Comparison of ENCODE assay signal across 8 cellular contexts in genomic region chr17:42698736-42699414, GRCh38. TPM values are rescaled to one million over a fixed set of nuclear protein-coding genes. Genes with fewer than 3 reads are reported as not detected.
DNase-seq lines count a peak whose midpoint lies in the region; ATAC-seq and TF ChIP-seq lines count a peak whose summit lies in the region.

No MANE protein-coding gene starts in this region.

- H3K27me3 Mint-ChIP-seq in CD4-positive, CD25-positive, alpha-beta regulatory T cell = no peaks in the 10 kb centered on the region
- H3K27me3 Mint-ChIP-seq in mesothelial cell of epicardium (ENCODE audit: low read depth) = no peaks in the 10 kb centered on the region
- no peaks in the 10 kb centered on the region for H3K27me3 Mint-ChIP-seq in activated CD4-positive, alpha-beta T cell treated with anti-CD3 and anti-CD28 coated beads, Interleukin-2, amount 10 ng/mL, durations not matched to agents 24 days and 14 days

- in situ Hi-C loops in G401 (cut with HindIII; ENCODE audit: low sequenced_read_pairs) = no loop called here

- no peak for DNase-seq in CD4-positive, CD25-positive, alpha-beta regulatory T cell
- DNase-seq in MG63 = peak; percentile 72
- DNase-seq in dedifferentiated amniotic fluid mesenchymal stem cell (ENCODE audit: extremely low spot score) = peak; percentile 39
- DNase-seq in mesothelial cell of epicardium (ENCODE audit: low spot score in 2 of 2, unreplicated experiment in 2 of 2) = no peak
- no peak for DNase-seq in G401 (ENCODE audit: low spot score)
- no peak for DNase-seq in foreskin keratinocyte
- DNase-seq in activated CD4-positive, alpha-beta T cell treated with anti-CD3 and anti-CD28 coated beads, Interleukin-2, amount 10 ng/mL, durations not matched to agents 24 days and 14 days = no peak
- DNase-seq in NCI-H69 (lab: John Stamatoyannopoulos, UW) = no peak

- no peak overlapping the region for H3K4me3 ChIP-seq in CD4-positive, CD25-positive, alpha-beta regulatory T cell (ENCODE audit: low read depth, low read length)
- no peak overlapping the region for H3K4me3 ChIP-seq in MG63

- H3K4me3 Mint-ChIP-seq in CD4-positive, CD25-positive, alpha-beta regulatory T cell = no peak overlapping the region
- no peak overlapping the region for H3K4me3 Mint-ChIP-seq in mesothelial cell of epicardium
- no peak overlapping the region for H3K4me3 Mint-ChIP-seq in activated CD4-positive, alpha-beta T cell treated with anti-CD3 and anti-CD28 coated beads, Interleukin-2, amount 10 ng/mL, durations not matched to agents 24 days and 14 days

- no peaks in the 10 kb centered on the region for H3K9me3 ChIP-seq in CD4-positive, CD25-positive, alpha-beta regulatory T cell (ENCODE audit: control insufficient read depth in 2 of 2, low read length in 2 of 2)
- H3K9me3 ChIP-seq in MG63 = no peaks in the 10 kb centered on the region

- peaks cover 60% of the 10 kb centered on the region for H3K36me3 ChIP-seq in CD4-positive, CD25-positive, alpha-beta regulatory T cell (ENCODE audit: control insufficient read depth, insufficient read depth, low read length)
- peaks cover 10% of the 10 kb centered on the region for H3K36me3 ChIP-seq in MG63

- no peaks in the 10 kb centered on the region for H3K9me3 Mint-ChIP-seq in CD4-positive, CD25-positive, alpha-beta regulatory T cell
- H3K9me3 Mint-ChIP-seq in mesothelial cell of epicardium = no peaks in the 10 kb centered on the region
- no peaks in the 10 kb centered on the region for H3K9me3 Mint-ChIP-seq in activated CD4-positive, alpha-beta T cell treated with anti-CD3 and anti-CD28 coated beads, Interleukin-2, amount 10 ng/mL, durations not matched to agents 24 days and 14 days

- TF ChIP-seq CTCF in mesothelial cell of epicardium (IDR thresholded peaks at IDR 0.05; ENCODE audit: unreplicated experiment) (no peak), foreskin keratinocyte (conservative IDR thresholded peaks at IDR 0.05) (no peak)

- H3K36me3 Mint-ChIP-seq in CD4-positive, CD25-positive, alpha-beta regulatory T cell = peaks cover 40% of the 10 kb centered on the region
- H3K36me3 Mint-ChIP-seq in mesothelial cell of epicardium = peaks cover 19% of the 10 kb centered on the region
- peaks cover 26% of the 10 kb centered on the region for H3K36me3 Mint-ChIP-seq in activated CD4-positive, alpha-beta T cell treated with anti-CD3 and anti-CD28 coated beads, Interleukin-2, amount 10 ng/mL, durations not matched to agents 24 days and 14 days (ENCODE audit: low read depth)

- no peaks in the 10 kb centered on the region for H3K27me3 ChIP-seq in CD4-positive, CD25-positive, alpha-beta regulatory T cell (ENCODE audit: control insufficient read depth, insufficient read depth, low read length)
- no peaks in the 10 kb centered on the region for H3K27me3 ChIP-seq in MG63
- H3K27me3 ChIP-seq in foreskin keratinocyte = no peaks in the 10 kb centered on the region

- intact Hi-C loops in activated CD4-positive, alpha-beta T cell treated with anti-CD3 and anti-CD28 coated beads, Interleukin-2, amount 10 ng/mL, durations not matched to agents 24 days and 14 days (cut with micrococcal nuclease) = no loop called here

- peak overlapping the region in 2 of 3 donors; percentile 56 to 59 for H3K27ac Mint-ChIP-seq in CD4-positive, CD25-positive, alpha-beta regulatory T cell
- H3K27ac Mint-ChIP-seq in mesothelial cell of epicardium = peak overlapping the region; percentile 22
- no peak overlapping the region for H3K27ac Mint-ChIP-seq in activated CD4-positive, alpha-beta T cell treated with anti-CD3 and anti-CD28 coated beads, Interleukin-2, amount 10 ng/mL, durations not matched to agents 24 days and 14 days

- H3K4me1 ChIP-seq in CD4-positive, CD25-positive, alpha-beta regulatory T cell (ENCODE audit: control insufficient read depth, insufficient read depth, low read length, poor library complexity, severe bottlenecking) = peaks cover 5% of the 10 kb centered on the region
- no peaks in the 10 kb centered on the region for H3K4me1 ChIP-seq in foreskin keratinocyte

- H3K4me1 Mint-ChIP-seq in CD4-positive, CD25-positive, alpha-beta regulatory T cell = peaks cover 0 to 10% (median 5%) of the 10 kb centered on the region in 4 donors
- peaks cover 8% of the 10 kb centered on the region for H3K4me1 Mint-ChIP-seq in mesothelial cell of epicardium
- peaks cover under 1% of the 10 kb centered on the region for H3K4me1 Mint-ChIP-seq in activated CD4-positive, alpha-beta T cell treated with anti-CD3 and anti-CD28 coated beads, Interleukin-2, amount 10 ng/mL, durations not matched to agents 24 days and 14 days

- no peak overlapping the region for H3K27ac ChIP-seq in CD4-positive, CD25-positive, alpha-beta regulatory T cell (ENCODE audit: insufficient read depth, low read length, poor library complexity, severe bottlenecking)
- no peak overlapping the region for H3K27ac ChIP-seq in foreskin keratinocyte

- no peak for ATAC-seq in CD4-positive, CD25-positive, alpha-beta regulatory T cell (ENCODE audit: low read depth in 2 of 2)
- ATAC-seq in foreskin keratinocyte = no peak

RNA-seq across cellular contexts. Expression of gene CNTNAP1, which starts 16.5 kb away (rescaled TPM):
- 54.9 TPM for total RNA-seq in CD4-positive, CD25-positive, alpha-beta regulatory T cell
- 1 to 10 TPM in 3 of 4 donors, under 1 TPM in 1; 0.94 to 1.7 (median 1.4) TPM for polyA plus RNA-seq in CD4-positive, CD25-positive, alpha-beta regulatory T cell
- total RNA-seq in MG63 (2014; rRNA removed; shearing (Covaris generic); ENCODE audit: low replicate concordance) = 9.2 and 9.3 TPM in 2 replicates
- total RNA-seq in mesothelial cell of epicardium (20.5 to 23.1 TPM (median 20.9 TPM) in 3 replicates), foreskin keratinocyte (7.5 and 8.7 TPM in 2 replicates)
- total RNA-seq in G401 (2014; rRNA removed; shearing (Covaris generic)) = 11.4 and 13.3 TPM in 2 replicates
- polyA plus RNA-seq in foreskin keratinocyte = 3.9 and 4.0 TPM in 2 replicates
- total RNA-seq in activated CD4-positive, alpha-beta T cell treated with anti-CD3 and anti-CD28 coated beads, Interleukin-2, amount 10 ng/mL, durations not matched to agents 24 days and 14 days = 3.0 and 3.2 TPM in 2 replicates

RNA-seq across cellular contexts. Expression of gene CCR10, which starts 17.2 kb away (rescaled TPM):
- 20.6 TPM for total RNA-seq in CD4-positive, CD25-positive, alpha-beta regulatory T cell
- polyA plus RNA-seq in CD4-positive, CD25-positive, alpha-beta regulatory T cell = 100 to 1,000 TPM in 1 of 4 donors, 10 to 100 TPM in 3; 45.2 to 133 (median 63.9) TPM
- total RNA-seq in MG63 (2014; rRNA removed; shearing (Covaris generic); ENCODE audit: low replicate concordance) = 5.7 TPM in 1 of 2 replicates, not detected in the other
- total RNA-seq in mesothelial cell of epicardium = 2.0 to 2.3 TPM (median 2.1 TPM) in 3 replicates
- total RNA-seq in G401 (2014; rRNA removed; shearing (Covaris generic)) = 20.1 and 24.2 TPM in 2 replicates
- 0.21 and 0.24 TPM in 2 replicates for total RNA-seq in foreskin keratinocyte
- polyA plus RNA-seq in foreskin keratinocyte = 0.30 and 0.31 TPM in 2 replicates
- 0.17 and 0.75 TPM in 2 replicates for total RNA-seq in activated CD4-positive, alpha-beta T cell treated with anti-CD3 and anti-CD28 coated beads, Interleukin-2, amount 10 ng/mL, durations not matched to agents 24 days and 14 days

RNA-seq across cellular contexts. Expression of gene PLEKHH3, which starts 22.1 kb away (rescaled TPM):
- 4.8 TPM for total RNA-seq in CD4-positive, CD25-positive, alpha-beta regulatory T cell
- 1 to 10 TPM in 1 of 4 donors, under 1 TPM in 3; 0.38 to 1.1 (median 0.66) TPM for polyA plus RNA-seq in CD4-positive, CD25-positive, alpha-beta regulatory T cell
- 16.5 and 54.1 TPM in 2 replicates for total RNA-seq in MG63 (2014; rRNA removed; shearing (Covaris generic); ENCODE audit: low replicate concordance)
- total RNA-seq in mesothelial cell of epicardium = 35.9 to 38.2 TPM (median 37.8 TPM) in 3 replicates
- total RNA-seq in G401 (2014; rRNA removed; shearing (Covaris generic)) = 46.1 and 51.0 TPM in 2 replicates
- total RNA-seq in foreskin keratinocyte = 15.7 and 17.2 TPM in 2 replicates
- 16.5 and 17.4 TPM in 2 replicates for polyA plus RNA-seq in foreskin keratinocyte
- 0.77 and 1.1 TPM in 2 replicates for total RNA-seq in activated CD4-positive, alpha-beta T cell treated with anti-CD3 and anti-CD28 coated beads, Interleukin-2, amount 10 ng/mL, durations not matched to agents 24 days and 14 days

RNA-seq across cellular contexts. Expression of gene TUBG2, which starts 39.8 kb away (rescaled TPM):
- 13.7 TPM for total RNA-seq in CD4-positive, CD25-positive, alpha-beta regulatory T cell
- polyA plus RNA-seq in CD4-positive, CD25-positive, alpha-beta regulatory T cell = 1 to 10 TPM; 2.8 to 4.0 (median 3.8) TPM
- total RNA-seq in MG63 (2014; rRNA removed; shearing (Covaris generic); ENCODE audit: low replicate concordance) = 1.4 and 4.0 TPM in 2 replicates
- total RNA-seq in mesothelial cell of epicardium = 30.6 to 33.7 TPM (median 33.4 TPM) in 3 replicates
- total RNA-seq in G401 (2014; rRNA removed; shearing (Covaris generic)) = 1.1 and 3.2 TPM in 2 replicates
- 15.7 and 18.0 TPM in 2 replicates for total RNA-seq in foreskin keratinocyte
- polyA plus RNA-seq in foreskin keratinocyte = 21.2 and 22.1 TPM in 2 replicates
- total RNA-seq in activated CD4-positive, alpha-beta T cell treated with anti-CD3 and anti-CD28 coated beads, Interleukin-2, amount 10 ng/mL, durations not matched to agents 24 days and 14 days = 11.8 and 12.9 TPM in 2 replicates

RNA-seq across cellular contexts. Expression of gene EZH1, which starts 46.0 kb away (rescaled TPM):
- 123 TPM for total RNA-seq in CD4-positive, CD25-positive, alpha-beta regulatory T cell
- 10 to 100 TPM; 38.7 to 57.9 (median 49.5) TPM for polyA plus RNA-seq in CD4-positive, CD25-positive, alpha-beta regulatory T cell
- total RNA-seq in MG63 (2014; rRNA removed; shearing (Covaris generic); ENCODE audit: low replicate concordance) = 8.4 and 20.0 TPM in 2 replicates
- 38.4 to 45.1 TPM (median 42.5 TPM) in 3 replicates for total RNA-seq in mesothelial cell of epicardium
- total RNA-seq in G401 (2014; rRNA removed; shearing (Covaris generic)) = 10.0 and 14.7 TPM in 2 replicates
- total RNA-seq in foreskin keratinocyte = 11.4 and 13.1 TPM in 2 replicates
- 4.7 and 5.5 TPM in 2 replicates for polyA plus RNA-seq in foreskin keratinocyte
- total RNA-seq in activated CD4-positive, alpha-beta T cell treated with anti-CD3 and anti-CD28 coated beads, Interleukin-2, amount 10 ng/mL, durations not matched to agents 24 days and 14 days = 39.5 and 39.6 TPM in 2 replicates

Comparison
In these comparisons a context has a peak if more than half of its experiments do, and no peak if none do; other contexts are left out.
1. DNase-seq: peak in MG63 (single experiment) and dedifferentiated amniotic fluid mesenchymal stem cell (single experiment); none in CD4-positive, CD25-positive, alpha-beta regulatory T cell (0 of 3), mesothelial cell of epicardium (0 of 2), G401 (single experiment), foreskin keratinocyte (0 of 2), activated CD4-positive, alpha-beta T cell treated with anti-CD3 and anti-CD28 coated beads, Interleukin-2, amount 10 ng/mL, durations not matched to agents 24 days and 14 days (single experiment) and NCI-H69 (single experiment).